8 cellular contexts compared by ENCODE assay signal in the genomic region with DNA sequence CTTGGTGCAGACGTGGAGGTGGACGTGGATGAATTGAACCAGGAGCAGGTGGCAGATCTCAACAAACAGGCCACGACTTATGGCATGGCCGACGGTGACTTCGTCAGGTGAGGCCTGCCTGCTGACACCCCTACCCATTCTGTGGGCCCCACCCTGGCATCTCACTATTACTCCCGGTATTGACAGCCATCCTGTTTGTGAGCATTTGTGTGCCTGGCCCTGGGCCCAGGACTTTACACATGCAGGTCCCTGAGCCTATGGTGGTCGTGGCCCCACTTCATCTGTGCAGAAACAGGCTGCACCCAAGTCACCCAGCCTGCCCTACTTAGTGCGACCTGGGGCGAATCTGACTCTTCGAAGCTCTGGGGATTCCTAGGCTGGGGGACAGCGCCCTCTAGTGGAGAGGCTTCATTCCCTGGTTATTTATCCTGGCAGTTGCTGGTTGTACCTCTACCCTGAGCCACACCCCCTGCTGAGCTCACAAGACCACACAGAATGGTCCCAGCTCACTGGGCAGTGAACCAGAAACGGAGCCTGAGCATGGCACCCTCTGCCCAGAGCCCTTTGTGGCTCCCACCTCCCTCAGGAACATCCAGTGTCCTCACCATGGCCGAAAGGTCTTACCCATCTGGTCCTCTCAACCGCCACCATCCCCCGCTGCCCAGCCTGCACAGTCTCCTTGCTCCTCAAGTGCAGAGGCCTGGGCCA. TPM values are rescaled to one million over a fixed set of nuclear protein-coding genes. Genes with fewer than 3 reads are reported as not detected.
DNase-seq lines count a peak whose midpoint lies in the region; ATAC-seq and TF ChIP-seq lines count a peak whose summit lies in the region.

No MANE protein-coding gene starts in this region.

- TF ChIP-seq CTCF in fibroblast of villous mesenchyme (IDR thresholded peaks at IDR 0.05; ENCODE audit: insufficient read depth, low read depth, low read length), result peak; percentile 91

- peak; percentile 89 for DNase-seq in GM03348 (ENCODE audit: low spot score)
- DNase-seq in KBM-7, result peak; percentile 84
- DNase-seq in SHP77 (lab: John Stamatoyannopoulos, UW), result peak; percentile 63 to 68
- peak; percentile 73 for DNase-seq in activated T-helper 9 cell treated with anti-CD3 and anti-CD28 coated beads, Interleukin-2, amount 50 U/mL, for 16 hours (ENCODE audit: low read depth)
- peak; percentile 79 for DNase-seq in fibroblast of villous mesenchyme (ENCODE audit: low read depth)
- peak; percentile 27 for DNase-seq in occipital lobe (lab: John Stamatoyannopoulos, UW)

- no peak overlapping the region for H3K4me3 ChIP-seq in fibroblast of villous mesenchyme (ENCODE audit: low read depth, low read length)

- in situ Hi-C loops in KBM-7 (cut with MboI; ENCODE audit: low pct_unique_long_range_greater_than_20kb, low sequenced_read_pairs), result no loop called here

- no peak for ATAC-seq in HG03520 (IDR thresholded peaks at IDR 0.05; ENCODE audit: unreplicated experiment)

- H3K27ac ChIP-seq in temporal lobe (ENCODE audit: low read depth, low read length), result peak overlapping the region; percentile 25

RNA-seq across cellular contexts. Expression of gene ZNF296, which starts 16.9 kb away (rescaled TPM):
- total RNA-seq in fibroblast of villous mesenchyme, result under 0.01 TPM in 2 replicates
- not detected for total RNA-seq in occipital lobe
- total RNA-seq in temporal lobe, result under 0.01 TPM

RNA-seq across cellular contexts. Expression of gene GEMIN7, which starts 19.6 kb away (rescaled TPM):
- total RNA-seq in fibroblast of villous mesenchyme (16.0 and 24.2 TPM in 2 replicates), occipital lobe (13.3 TPM), temporal lobe (5.9 TPM)

RNA-seq across cellular contexts. Expression of gene CLASRP, which starts 20.6 kb away (rescaled TPM):
- total RNA-seq in fibroblast of villous mesenchyme (14.2 and 16.4 TPM in 2 replicates), occipital lobe (3.9 TPM), temporal lobe (6.6 TPM)

RNA-seq across cellular contexts. Expression of gene PPP1R37, which starts 33.6 kb away (rescaled TPM):
- 31.1 and 36.1 TPM in 2 replicates for total RNA-seq in fibroblast of villous mesenchyme
- 20.6 TPM for total RNA-seq in occipital lobe
- 18.9 TPM for total RNA-seq in temporal lobe

RNA-seq across cellular contexts. Expression of gene RELB, which starts 58.1 kb away (rescaled TPM):
- total RNA-seq in fibroblast of villous mesenchyme (10.6 and 13.8 TPM in 2 replicates), occipital lobe (0.62 TPM), temporal lobe (0.74 TPM)

Comparison
In these comparisons a context has a peak if more than half of its experiments do, and no peak if none do; other contexts are left out.
1. DNase-seq: peak in every context shown above with its lines; median percentile 89 in GM03348; 84 in KBM-7; 79 in fibroblast of villous mesenchyme; 73 in activated T-helper 9 cell treated with anti-CD3 and anti-CD28 coated beads, Interleukin-2, amount 50 U/mL, for 16 hours; 66 in SHP77; 27 in occipital lobe.